Comparison of ENCODE assay signal across 8 cellular contexts in the genomic region with DNA sequence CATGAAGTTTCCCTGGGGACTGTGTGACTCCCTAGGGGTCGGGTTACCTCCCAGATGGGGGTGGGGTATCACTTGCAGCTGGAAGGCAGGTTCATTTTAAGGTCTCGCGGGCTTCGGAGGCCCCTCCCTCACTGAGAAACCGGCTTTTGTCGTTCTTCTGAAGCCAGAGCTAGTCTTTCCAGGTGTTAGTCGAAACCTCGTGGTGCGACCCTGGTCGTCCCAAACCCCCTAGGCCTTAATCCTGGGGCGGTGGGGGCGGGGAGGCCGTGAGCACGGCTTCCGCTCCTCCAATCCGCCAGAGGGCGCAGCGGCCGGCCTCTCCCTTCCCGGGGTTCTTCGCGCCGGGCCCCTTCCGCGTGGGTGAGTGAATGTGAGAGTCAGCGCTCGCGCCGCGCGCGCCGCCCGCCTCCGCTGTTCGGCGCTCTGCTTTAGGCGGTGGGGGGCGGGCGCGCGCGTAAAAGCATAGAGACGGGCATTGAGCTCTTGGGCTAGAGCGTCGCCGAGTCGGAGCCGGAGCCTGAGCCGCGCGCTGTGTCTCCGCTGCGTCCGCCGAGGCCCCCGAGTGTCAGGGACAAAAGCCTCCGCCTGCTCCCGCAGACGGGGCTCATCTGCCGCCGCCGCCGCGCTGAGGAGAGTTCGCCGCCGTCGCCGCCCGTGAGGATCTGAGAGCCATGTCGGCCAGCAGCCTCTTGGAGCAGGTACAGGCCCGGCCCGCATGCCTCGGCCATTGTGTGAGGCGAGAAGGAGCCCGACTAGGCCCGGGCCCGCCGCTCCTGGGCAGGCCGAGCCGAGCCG. TPM values are rescaled to one million over a fixed set of nuclear protein-coding genes. Genes with fewer than 3 reads are reported as not detected.
DNase-seq lines count a peak whose midpoint lies in the region; ATAC-seq and TF ChIP-seq lines count a peak whose summit lies in the region.

A gene (plus strand): TSS at position 491 of the 795 bp plus-strand sequence. CDS start 181 bp downstream, at position 672.

- TF ChIP-seq POLR2A in heart left ventricle (IDR thresholded peaks at IDR 0.05) (peak in 1 of 2 donors; percentile 76), upper lobe of left lung (IDR thresholded peaks at IDR 0.05) (peak in 3 of 4 donors; percentile 73 to 95 (median 92))

- WGBS in adipose tissue, 3 donors = 0% methylated on average over 76 to 83 of the region's 83 CpGs
- 0 to 1% (median 0%) methylated on average over 25 to 83 of the region's 83 CpGs for WGBS in heart left ventricle, 4 donors
- WGBS in upper lobe of left lung, 2 donors = 0% methylated on average over 2 to 18 of the region's 83 CpGs

- ATAC-seq in HG02798 (IDR thresholded peaks at IDR 0.05; ENCODE audit: poor library complexity, unreplicated experiment) (peak; percentile 96), heart left ventricle (peak; percentile 98 to 99 (median 99)), upper lobe of left lung (ENCODE audit: low FRiP score in 2 of 2) (peak; percentile 99)

- TF ChIP-seq CTCF in GM12874 (IDR thresholded peaks at IDR 0.05; ENCODE audit: insufficient read depth, low read depth, low read length) (peak; percentile 94), heart left ventricle (IDR thresholded peaks at IDR 0.05) (peak; percentile 90 to 99 (median 96)), upper lobe of left lung (IDR thresholded peaks at IDR 0.05) (peak; percentile 91 to 97 (median 96))

- H3K4me3 ChIP-seq in heart left ventricle (peak within 1 kb of the TSS; percentile 66 to 100 (median 95)), upper lobe of left lung (peak within 1 kb of the TSS; percentile 65 to 99 (median 82))

- DNase-seq in NCI-H1436 (lab: John Stamatoyannopoulos, UW) (peak; percentile 96), T follicular helper cell (ENCODE audit: low read depth) (peak; percentile 98), heart left ventricle (peak; percentile 98 to 99 (median 98)), posterior cingulate gyrus (peak; percentile 92 to 99 (median 95)), upper lobe of left lung (peak; percentile 98 to 100)

- H3K9me3 ChIP-seq in heart left ventricle = no peaks in the 10 kb centered on the region
- H3K9me3 ChIP-seq in upper lobe of left lung = no peaks in the 10 kb centered on the region

- H3K36me3 ChIP-seq in heart left ventricle (peaks cover 0 to 36% (median 34%) of the 10 kb centered on the region in 9 donors), upper lobe of left lung (peaks cover 0 to 29% (median 18%) of the 10 kb centered on the region in 4 donors)

- no peaks in the 10 kb centered on the region for H3K27me3 ChIP-seq in heart left ventricle
- no peaks in the 10 kb centered on the region for H3K27me3 ChIP-seq in upper lobe of left lung

- intact Hi-C loops in heart left ventricle (cut with DNase I) = loop anchor here (2.0 to 5.0 kb wide), 7 partner anchors 68 to 446 kb away; a partner anchor contains a TSS
- intact Hi-C loops in posterior cingulate gyrus (cut with DNase I) = loop anchor here (1.0 kb wide), 2 partner anchors 68 to 93 kb away; a partner anchor contains a TSS

- peak within 1 kb of the TSS; percentile 74 for H3K27ac ChIP-seq in adipose tissue (ENCODE audit: low read depth, low read length)
- peak within 1 kb of the TSS; percentile 77 to 98 (median 95) for H3K27ac ChIP-seq in heart left ventricle
- peak within 1 kb of the TSS; percentile 94 to 98 (median 94) for H3K27ac ChIP-seq in upper lobe of left lung

- no peak for TF ChIP-seq EP300 in upper lobe of left lung (IDR thresholded peaks at IDR 0.05)

- H3K4me1 ChIP-seq in heart left ventricle (peaks cover 5 to 48% (median 45%) of the 10 kb centered on the region in 12 donors), upper lobe of left lung (peaks cover 37 to 48% (median 44%) of the 10 kb centered on the region in 4 donors)

RNA-seq across cellular contexts. Expression of the gene that starts here (rescaled TPM):
- polyA plus RNA-seq in adipose tissue (10 to 100 TPM; 16.5 to 40.2 (median 28.6) TPM), heart left ventricle (10 to 100 TPM; 20.7 to 30.4 TPM)
- total RNA-seq in heart left ventricle (10 to 100 TPM; 31.3 to 56.3 (median 40.0) TPM), upper lobe of left lung (10 to 100 TPM; 40.1 to 72.5 (median 59.0) TPM)

Comparison
In these comparisons a context has a peak if more than half of its experiments do, and no peak if none do; other contexts are left out.
1. Peak in every context shown above with its lines: DNase-seq, ATAC-seq, H3K4me3 ChIP-seq and H3K27ac ChIP-seq.